In genomic region chr1:40763742-40764532, GRCh38 we compare ENCODE assay signal across 1 cellular context.
TF ChIP-seq lines count a peak whose summit lies in the region.

No MANE protein-coding gene starts in this region.

TF ChIP-seq in GM12878, 131 proteins besides CTCF, POLR2A, EP300 and RAD21 (continued from another document and continues in another):
- TF ChIP-seq PRDM15 (CRISPR knock-in tag; IDR thresholded peaks at IDR 0.05) (no peak), E4F1 (IDR thresholded peaks at IDR 0.05; ENCODE audit: borderline replicate concordance, partially characterized antibody) (no peak), BACH1 (IDR thresholded peaks at IDR 0.05; ENCODE audit: borderline replicate concordance) (no peak), BCLAF1 (IDR thresholded peaks at IDR 0.05) (no peak), CREB1 (IDR thresholded peaks at IDR 0.05; ENCODE audit: low read depth) (peak; percentile 71; the same call in 1 of the 2 replicates), NR2F1 (conservative IDR thresholded peaks at IDR 0.05) (peak; percentile 63), MXI1 (IDR thresholded peaks at IDR 0.05; ENCODE audit: low read depth, low read length) (no peak), POU2F2 (IDR thresholded peaks at IDR 0.05; ENCODE audit: borderline replicate concordance, low read depth, low read length) (peak; percentile 78; the same call in 1 of the 3 replicates), RBBP5 (conservative IDR thresholded peaks at IDR 0.05) (no peak), DPF2 (IDR thresholded peaks at IDR 0.05) (peak; percentile 65; the same call in 1 of the 2 replicates), MEF2B (IDR thresholded peaks at IDR 0.05; ENCODE audit: partially characterized antibody, poor library complexity, severe bottlenecking) (peak; percentile 72), MYC (IDR thresholded peaks at IDR 0.05; ENCODE audit: insufficient read depth, insufficient read length, insufficient replicate concordance, low read length, severe bottlenecking) (no peak), SREBF1 (IDR thresholded peaks at IDR 0.05; ENCODE audit: low read length) (no peak), ZNF687 (IDR thresholded peaks at IDR 0.05) (peak; percentile 75), YY1 (IDR thresholded peaks at IDR 0.05; ENCODE audit: low read depth, low read length) (no peak), RAD51 (IDR thresholded peaks at IDR 0.05) (peak; percentile 47; the same call in 1 of the 2 replicates), KLF5 (IDR thresholded peaks at IDR 0.05; ENCODE audit: partially characterized antibody) (no peak), LARP7 (IDR thresholded peaks at IDR 0.05) (no peak), TARDBP (IDR thresholded peaks at IDR 0.05; ENCODE audit: borderline replicate concordance) (no peak), ZZZ3 (IDR thresholded peaks at IDR 0.05; ENCODE audit: control insufficient read depth, insufficient read length, low read depth) (no peak), PML (IDR thresholded peaks at IDR 0.05; ENCODE audit: low read length) (no peak), USF1 (IDR thresholded peaks at IDR 0.05; ENCODE audit: borderline replicate concordance, extremely low read length, insufficient read depth, low read depth, low read length) (no peak), BHLHE40 (IDR thresholded peaks at IDR 0.05; ENCODE audit: borderline replicate concordance in 1 of 2, low read depth in 2 of 2, low read length in 1 of 2) (peak; percentile 69 to 83), CUX1 (IDR thresholded peaks at IDR 0.05; ENCODE audit: insufficient replicate concordance, low read depth, low read length) (no peak), SMARCA5 (IDR thresholded peaks at IDR 0.05) (peak; percentile 50; the same call in 1 of the 2 replicates), CBFB (IDR thresholded peaks at IDR 0.05; ENCODE audit: low read depth) (peak; percentile 36; the same call in 1 of the 2 replicates), JUNB (IDR thresholded peaks at IDR 0.05) (peak; percentile 13; the same call in 1 of the 2 replicates), PAX5 (IDR thresholded peaks at IDR 0.05; ENCODE audit: borderline replicate concordance, low read depth, low read length) (no peak), HDAC2 (IDR thresholded peaks at IDR 0.05) (no peak), RB1 (IDR thresholded peaks at IDR 0.05; ENCODE audit: borderline replicate concordance) (no peak), SUZ12 (IDR thresholded peaks at IDR 0.05; ENCODE audit: unreplicated experiment) (no peak), ATF3 (IDR thresholded peaks at IDR 0.05; ENCODE audit: borderline replicate concordance, extremely low read depth, low read depth, low read length) (no peak), POLR2AphosphoS5 (IDR thresholded peaks at IDR 0.05; ENCODE audit: low read length) (no peak), PBX3 (IDR thresholded peaks at IDR 0.05; ENCODE audit: insufficient replicate concordance, low read depth, low read length) (no peak), SP1 (IDR thresholded peaks at IDR 0.05; ENCODE audit: low read depth, low read length) (no peak), STAT1 (conservative IDR thresholded peaks at IDR 0.05) (no peak)
